Comparison of ENCODE assay signal across 1 cellular context in genomic region chr4:98778206-98778605, GRCh38.
TF ChIP-seq lines count a peak whose summit lies in the region.

No MANE protein-coding gene starts in this region.

TF ChIP-seq in HepG2, 621 proteins besides CTCF, POLR2A, EP300 and RAD21 (continued from another document and continues in another):
- TF ChIP-seq ZNF788 (CRISPR knock-in tag; IDR thresholded peaks at IDR 0.05; ENCODE audit: borderline replicate concordance): no peak
- TF ChIP-seq ZNF160 (CRISPR knock-in tag; IDR thresholded peaks at IDR 0.05): no peak
- TF ChIP-seq THAP7 (CRISPR knock-in tag; IDR thresholded peaks at IDR 0.05): no peak
- 0 out of 2 replicates have a peak, but pooled peaks have one; percentile 14 for TF ChIP-seq ZNF557 (CRISPR knock-in tag; IDR thresholded peaks at IDR 0.05)
- TF ChIP-seq THAP11 (CRISPR knock-in tag; IDR thresholded peaks at IDR 0.05): peak; percentile 51; the same call in 1 of the 2 replicates
- no peak for TF ChIP-seq ATM (IDR thresholded peaks at IDR 0.05; ENCODE audit: borderline replicate concordance)
- peak; percentile 39; the same call in 1 of the 2 replicates for TF ChIP-seq FOXK2 (IDR thresholded peaks at IDR 0.05)
- TF ChIP-seq MLXIP (CRISPR knock-in tag; IDR thresholded peaks at IDR 0.05; ENCODE audit: borderline replicate concordance): no peak
- no peak for TF ChIP-seq ZBED4 (CRISPR knock-in tag; IDR thresholded peaks at IDR 0.05; ENCODE audit: borderline replicate concordance)
- peak in 1 of 2 experiments; percentile 61; a peak in 1 of 4 replicates for TF ChIP-seq KLF16 (CRISPR knock-in tag; IDR thresholded peaks at IDR 0.05)
- peak; percentile 93 for TF ChIP-seq JUND (CRISPR knock-in tag; IDR thresholded peaks at IDR 0.05)
- TF ChIP-seq MBD4 (IDR thresholded peaks at IDR 0.05; ENCODE audit: borderline replicate concordance, low read length): no peak
- TF ChIP-seq NONO (IDR thresholded peaks at IDR 0.05): no peak
- no peak for TF ChIP-seq NONO (CRISPR knock-in tag; conservative IDR thresholded peaks at IDR 0.05)
- no peak for TF ChIP-seq ZKSCAN8 (CRISPR knock-in tag; IDR thresholded peaks at IDR 0.05; ENCODE audit: borderline replicate concordance)
- TF ChIP-seq ZNF576 (CRISPR knock-in tag; IDR thresholded peaks at IDR 0.05): no peak
- TF ChIP-seq REST (IDR thresholded peaks at IDR 0.05; ENCODE audit: borderline replicate concordance in 1 of 2, low read depth in 1 of 2, low read length in 2 of 2): peak in 1 of 2 experiments; percentile 56; a peak in 1 of 4 replicates
- no peak for TF ChIP-seq ONECUT2 (CRISPR knock-in tag; IDR thresholded peaks at IDR 0.05)
- TF ChIP-seq AGO2 (optimal IDR thresholded peaks at IDR 0.05; ENCODE audit: low read depth, low read length): no peak
- TF ChIP-seq ZNF646 (CRISPR knock-in tag; IDR thresholded peaks at IDR 0.05): peak; percentile 62; the same call in 1 of the 2 replicates
- TF ChIP-seq HMGXB3 (CRISPR knock-in tag; IDR thresholded peaks at IDR 0.05; ENCODE audit: borderline replicate concordance): peak; percentile 66; the same call in 1 of the 2 replicates
- TF ChIP-seq NAIF1 (CRISPR knock-in tag; IDR thresholded peaks at IDR 0.05; ENCODE audit: borderline replicate concordance): 0 out of 2 replicates have a peak, but pooled peaks have one; percentile 24
- no peak for TF ChIP-seq NFRKB (IDR thresholded peaks at IDR 0.05)
- no peak for TF ChIP-seq KDM5B (CRISPR knock-in tag; IDR thresholded peaks at IDR 0.05; ENCODE audit: borderline replicate concordance)
- TF ChIP-seq MED8 (CRISPR knock-in tag; IDR thresholded peaks at IDR 0.05; ENCODE audit: insufficient replicate concordance): no peak
- TF ChIP-seq ERF (CRISPR knock-in tag; IDR thresholded peaks at IDR 0.05): peak; percentile 49; the same call in 1 of the 2 replicates
